2 cellular contexts compared by ENCODE assay signal in genomic region chr6:32590713-32591112, GRCh38. TPM values are rescaled to one million over a fixed set of nuclear protein-coding genes. Genes with fewer than 3 reads are reported as not detected.
"Had no signal": no experiment of that assay in that cellular context is flagged by ENCODE, and none has a peak within 500 bp of the region (broad histone marks: within the 10 kb centered on the region; RNA-seq: fewer than 3 reads in every experiment).

No MANE protein-coding gene starts in this region.

RNA-seq across cellular contexts. Expression of gene HLA-DQA1, which starts 46.5 kb away (rescaled TPM):
- total RNA-seq: astrocyte, cerebellum had no signal
